29 cellular contexts compared by ENCODE assay signal in the genomic region with DNA sequence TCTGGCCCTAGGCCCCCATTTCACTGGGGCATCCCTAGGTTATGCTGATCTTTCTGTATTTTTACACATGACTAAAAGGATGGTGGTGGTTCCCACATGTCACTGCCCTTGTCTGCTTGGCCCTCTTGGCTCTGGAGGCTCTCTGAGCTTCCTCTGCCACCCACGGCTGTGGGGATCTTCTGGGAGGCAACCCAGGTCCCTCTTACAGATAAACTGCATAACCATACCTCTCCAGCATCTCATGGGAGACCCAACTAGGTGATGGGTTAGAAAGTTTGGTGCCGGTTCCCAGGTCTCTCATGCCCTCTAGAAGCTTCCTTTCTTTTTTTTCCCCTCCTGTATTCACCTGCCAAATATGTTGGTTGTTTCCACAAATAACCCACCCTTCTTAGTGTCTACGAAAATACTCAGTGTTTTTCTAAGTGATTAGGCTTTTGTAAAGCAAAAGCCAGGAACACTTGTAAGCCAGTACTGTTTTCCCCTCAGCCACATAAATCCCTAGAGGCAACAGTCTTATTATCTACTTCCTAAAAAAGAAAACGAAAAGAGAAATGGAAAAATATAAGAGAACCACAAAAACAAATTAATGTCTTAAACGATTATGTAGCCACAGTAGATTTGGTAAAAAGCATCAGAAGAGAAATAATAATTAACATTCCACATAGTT.
"Had no signal": no experiment of that assay in that cellular context is flagged by ENCODE, and none has a peak within 500 bp of the region (broad histone marks: within the 10 kb centered on the region; RNA-seq: fewer than 3 reads in every experiment).

No MANE protein-coding gene starts in this region.

- ATAC-seq: esophagus mucosa; left cardiac atrium; naive thymus-derived CD4-positive, alpha-beta T cell; stimulated activated naive CD8-positive, alpha-beta T cell treated with anti-CD3 and anti-CD28 coated beads, Interleukin-15, Interleukin-2, amounts not matched to agents 100 U/mL and 50 U/mL, for 24 hours had no signal

- H3K9me3 ChIP-seq: colonic mucosa, prostate gland, thoracic aorta, tibial nerve, upper lobe of left lung had no signal

- H3K27ac ChIP-seq: colonic mucosa, epithelial cell of prostate, heart right ventricle, left lung, neural progenitor cell, parathyroid adenoma, prostate gland, thoracic aorta, upper lobe of left lung had no signal

- H2AFZ ChIP-seq: neural progenitor cell, parathyroid adenoma had no signal

- H3K4me3 Mint-ChIP-seq: dendritic cell treated with granulocyte-macrophage colony-stimulating factor and Interleukin-4, amounts not matched to agents 40 ng/mL and 50 ng/mL, for 4 days; endodermal cell; naive thymus-derived CD4-positive, alpha-beta T cell; nephron; neural progenitor cell had no signal

- H3K4me3 ChIP-seq: colonic mucosa, heart right ventricle, left lung, neural progenitor cell, prostate gland, thoracic aorta, tibial nerve, upper lobe of left lung had no signal

- H3K4me1 Mint-ChIP-seq: nephron, neural progenitor cell had no signal

- H3K27ac Mint-ChIP-seq: dendritic cell treated with granulocyte-macrophage colony-stimulating factor and Interleukin-4, amounts not matched to agents 40 ng/mL and 50 ng/mL, for 4 days; endodermal cell; naive thymus-derived CD4-positive, alpha-beta T cell; nephron; neural progenitor cell had no signal

- H3K27me3 ChIP-seq: colonic mucosa, heart right ventricle, neural progenitor cell, tibial nerve, upper lobe of left lung had no signal

- H3K79me2 ChIP-seq: parathyroid adenoma had no signal

- H3K9me3 Mint-ChIP-seq: dendritic cell treated with granulocyte-macrophage colony-stimulating factor and Interleukin-4, amounts not matched to agents 40 ng/mL and 50 ng/mL, for 4 days; nephron had no signal

- H3K36me3 ChIP-seq: colonic mucosa, heart right ventricle, left lung, neural progenitor cell, prostate gland, thoracic aorta, tibial nerve, upper lobe of left lung had no signal

- H3K9ac ChIP-seq: neural progenitor cell, parathyroid adenoma had no signal

- H3K4me2 ChIP-seq: neural progenitor cell had no signal

- H3K27me3 Mint-ChIP-seq: dendritic cell treated with granulocyte-macrophage colony-stimulating factor and Interleukin-4, amounts not matched to agents 40 ng/mL and 50 ng/mL, for 4 days had no signal

- DNase-seq: colonic mucosa; effector CD8-positive, alpha-beta T cell; endodermal cell; foreskin melanocyte; glutamatergic neuron; heart right ventricle; hippocampal formation; left cardiac atrium; mesendoderm; midbrain; naive thymus-derived CD4-positive, alpha-beta T cell; right cardiac atrium; small intestine; stimulated activated CD4-positive, alpha-beta T cell treated with anti-CD3 and anti-CD28 coated beads, Interleukin-15, amount 100 ng/mL, for 24 hours; stimulated activated CD4-positive, alpha-beta T cell treated with anti-CD3 and anti-CD28 coated beads, Interleukin-2, amount 100 ng/mL, for 48 hours; stimulated activated CD8-positive, alpha-beta memory T cell treated with anti-CD3 and anti-CD28 coated beads, Interleukin-4, amount 100 ng/mL, for 48 hours; stimulated activated naive CD8-positive, alpha-beta T cell treated with anti-CD3 and anti-CD28 coated beads, Interleukin-15, Interleukin-2, amounts not matched to agents 100 U/mL and 50 U/mL, for 24 hours; substantia nigra had no signal

- H3K4me1 ChIP-seq: colonic mucosa, left lung, neural progenitor cell, parathyroid adenoma, prostate gland, upper lobe of left lung had no signal
